In genomic region chr3:52086939-52087675, GRCh38 we compare ENCODE assay signal across 10 cellular contexts. TPM values are rescaled to one million over a fixed set of nuclear protein-coding genes. Genes with fewer than 3 reads are reported as not detected.
A peak's percentile ranks its signal among the peaks of the same experiment; 100 is the strongest.
DNase-seq lines count a peak whose midpoint lies in the region; ATAC-seq and TF ChIP-seq lines count a peak whose summit lies in the region.
"Had no signal": no experiment of that assay in that cellular context is flagged by ENCODE, and none has a peak within 500 bp of the region (broad histone marks: within the 10 kb centered on the region; RNA-seq: fewer than 3 reads in every experiment).

No MANE protein-coding gene starts in this region.

- no peaks in the 10 kb centered on the region for H3K36me3 ChIP-seq in CD4-positive, alpha-beta memory T cell (ENCODE audit: insufficient read depth, low read length)
- no peaks in the 10 kb centered on the region; the same call in 1 of the 2 replicates for H3K36me3 ChIP-seq in PC-3 (ENCODE audit: low read depth, low read length)

- H3K9ac ChIP-seq in PC-3 (ENCODE audit: low read length): no peak overlapping the region

- CTCF ChIA-PET in CD4-positive, alpha-beta memory T cell (lab: Charles Lee; ENCODE audit: partially characterized antibody): no interaction called here
- CTCF ChIA-PET in PC-3 (lab: Charles Lee): no interaction called here

- no peaks in the 10 kb centered on the region for H3K27me3 Mint-ChIP-seq in CD4-positive, alpha-beta memory T cell
- no peaks in the 10 kb centered on the region for H3K27me3 Mint-ChIP-seq in activated naive CD8-positive, alpha-beta T cell treated with anti-CD3 and anti-CD28 coated beads, Interleukin-2, amount 10 ng/mL, durations not matched to agents 7 days and 5 days
- H3K27me3 Mint-ChIP-seq in naive B cell: no peaks in the 10 kb centered on the region

- BruUV-seq in PC-3 (replicated peaks; lab: Mats Ljungman, UMichigan): no TSS peak

- H3K9me2 ChIP-seq in PC-3 (replicated peaks; ENCODE audit: low read length): no peaks in the 10 kb centered on the region

- H3K36me3 Mint-ChIP-seq in CD4-positive, alpha-beta memory T cell: no peaks in the 10 kb centered on the region
- H3K36me3 Mint-ChIP-seq in activated naive CD8-positive, alpha-beta T cell treated with anti-CD3 and anti-CD28 coated beads, Interleukin-2, amount 10 ng/mL, durations not matched to agents 7 days and 5 days: peaks cover 2% of the 10 kb centered on the region
- H3K36me3 Mint-ChIP-seq in naive B cell: no peaks in the 10 kb centered on the region

- peaks cover 12% of the 10 kb centered on the region for H3K4me1 ChIP-seq in CD4-positive, alpha-beta memory T cell (ENCODE audit: insufficient read depth, low read length)
- H3K4me1 ChIP-seq in PC-3 (ENCODE audit: insufficient read depth, low read length): peaks cover 16% of the 10 kb centered on the region

- H3K4me1 Mint-ChIP-seq in CD4-positive, alpha-beta memory T cell: peaks cover 7 to 28% (median 14%) of the 10 kb centered on the region in 4 donors
- peaks cover 30% of the 10 kb centered on the region for H3K4me1 Mint-ChIP-seq in activated naive CD8-positive, alpha-beta T cell treated with anti-CD3 and anti-CD28 coated beads, Interleukin-2, amount 10 ng/mL, durations not matched to agents 7 days and 5 days
- peaks cover 9 to 13% (median 12%) of the 10 kb centered on the region in 3 donors for H3K4me1 Mint-ChIP-seq in naive B cell

- H3K27me3 ChIP-seq in CD4-positive, alpha-beta memory T cell (ENCODE audit: insufficient read depth, low read length): no peaks in the 10 kb centered on the region
- no peaks in the 10 kb centered on the region for H3K27me3 ChIP-seq in PC-3 (ENCODE audit: low read length)

- POLR2A ChIA-PET in CD4-positive, alpha-beta memory T cell (lab: Charles Lee; ENCODE audit: partially characterized antibody): interaction anchor here (1.5 kb wide), 1 partner anchor 30 kb away, joined by 3 read pairs; the partner anchor contains the start of gene DUSP7
- POLR2A ChIA-PET in activated naive CD8-positive, alpha-beta T cell treated with anti-CD3 and anti-CD28 coated beads, Interleukin-2, amount 10 ng/mL, durations not matched to agents 7 days and 5 days (lab: Charles Lee): interaction anchor here (0.9 to 1.6 kb wide), 4 partner anchors 10 to 86 kb away, joined by 4 to 5 read pairs (median 4); partner anchors contain the start of gene POC1A
- POLR2A ChIA-PET in PC-3 (lab: Charles Lee; ENCODE audit: unreplicated experiment): interaction anchor here (0.7 kb wide), 1 partner anchor 14 kb away, joined by 5 read pairs; no protein-coding TSS in a partner anchor

- no peaks in the 10 kb centered on the region for H3K79me2 ChIP-seq in PC-3 (ENCODE audit: low read length)

- intact Hi-C loops in CD4-positive, alpha-beta memory T cell (cut with micrococcal nuclease): no loop called here
- intact Hi-C loops in PC-3 (cut with micrococcal nuclease): no loop called here

- no peaks in the 10 kb centered on the region for H3F3A ChIP-seq in PC-3 (ENCODE audit: low read length, unreplicated experiment)

- TF ChIP-seq CTCF in PC-3 (conservative IDR thresholded peaks at IDR 0.05; ENCODE audit: low read depth, low read length): no peak

- no peak overlapping the region for H3K4me3 ChIP-seq in CD4-positive, alpha-beta memory T cell (ENCODE audit: low read length in 2 of 2)
- H3K4me3 ChIP-seq in PC-3 (ENCODE audit: low read length): no peak overlapping the region

- no peak overlapping the region for H3K4me2 ChIP-seq in PC-3 (ENCODE audit: low read length)

- H3K4me3 Mint-ChIP-seq in CD4-positive, alpha-beta memory T cell: peak overlapping the region in 1 of 8 donors; percentile 17
- peak overlapping the region; percentile 31 for H3K4me3 Mint-ChIP-seq in activated naive CD8-positive, alpha-beta T cell treated with anti-CD3 and anti-CD28 coated beads, Interleukin-2, amount 10 ng/mL, durations not matched to agents 7 days and 5 days
- H3K4me3 Mint-ChIP-seq in naive B cell: no peak overlapping the region

- no peak for DNase-seq in CD4-positive, alpha-beta memory T cell
- no peak for DNase-seq in activated naive CD8-positive, alpha-beta T cell treated with anti-CD3 and anti-CD28 coated beads, Interleukin-2, amount 10 ng/mL, durations not matched to agents 7 days and 5 days
- DNase-seq in naive B cell (no peak), medulla oblongata (ENCODE audit: extremely low spot score) (no peak), PC-3 (no peak)
- DNase-seq in stimulated activated CD4-positive, alpha-beta T cell treated with anti-CD3 and anti-CD28 coated beads, Interleukin-2, amount 100 ng/mL, for 24 hours: no peak
- DNase-seq: activated CD4-positive, CD25-positive, alpha-beta regulatory T cell treated with anti-CD3 and anti-CD28 coated beads, Interleukin-2, amount 50 U/mL, for 72 hours; NCI-H524 had no signal

- H2AFZ ChIP-seq in PC-3 (ENCODE audit: low read length): no peak overlapping the region

- H3K27ac ChIP-seq in CD4-positive, alpha-beta memory T cell (ENCODE audit: low read depth, low read length): no peak overlapping the region
- H3K27ac ChIP-seq in PC-3 (ENCODE audit: low read length): no peak overlapping the region

- peak; percentile 39 for ATAC-seq in HG03432 (IDR thresholded peaks at IDR 0.05; ENCODE audit: unreplicated experiment)
- ATAC-seq in activated naive CD8-positive, alpha-beta T cell treated with anti-CD3 and anti-CD28 coated beads, Interleukin-2, amount 10 ng/mL, durations not matched to agents 7 days and 5 days (ENCODE audit: low read depth): peak; percentile 31
- ATAC-seq in naive B cell (ENCODE audit: low read depth in 2 of 2): no peak
- ATAC-seq in PC-3: no peak
- ATAC-seq in GM18517 (IDR thresholded peaks at IDR 0.05; ENCODE audit: unreplicated experiment): no peak

- no peaks in the 10 kb centered on the region for H3K9me3 Mint-ChIP-seq in CD4-positive, alpha-beta memory T cell
- H3K9me3 Mint-ChIP-seq in activated naive CD8-positive, alpha-beta T cell treated with anti-CD3 and anti-CD28 coated beads, Interleukin-2, amount 10 ng/mL, durations not matched to agents 7 days and 5 days: no peaks in the 10 kb centered on the region
- no peaks in the 10 kb centered on the region for H3K9me3 Mint-ChIP-seq in naive B cell

- peak overlapping the region in 5 of 7 donors; percentile 11 to 66 (median 53) for H3K27ac Mint-ChIP-seq in CD4-positive, alpha-beta memory T cell
- H3K27ac Mint-ChIP-seq in activated naive CD8-positive, alpha-beta T cell treated with anti-CD3 and anti-CD28 coated beads, Interleukin-2, amount 10 ng/mL, durations not matched to agents 7 days and 5 days: peak overlapping the region; percentile 73
- peak overlapping the region in 5 of 6 donors; percentile 38 to 70 (median 59) for H3K27ac Mint-ChIP-seq in naive B cell

- H4K20me1 ChIP-seq in PC-3 (ENCODE audit: low read length): no peaks in the 10 kb centered on the region

- H3K9me3 ChIP-seq in CD4-positive, alpha-beta memory T cell (ENCODE audit: control insufficient read depth in 1 of 2, low read length in 2 of 2): no peaks in the 10 kb centered on the region
- H3K9me3 ChIP-seq in PC-3 (ENCODE audit: low read length): no peaks in the 10 kb centered on the region

RNA-seq across cellular contexts. Expression of gene DUSP7, which starts 30.7 kb away (rescaled TPM):
- 10 to 100 TPM; 43.6 to 44.7 TPM for total RNA-seq in CD4-positive, alpha-beta memory T cell
- polyA plus RNA-seq in CD4-positive, alpha-beta memory T cell: 10 to 100 TPM in 1 of 2 donors, 1 to 10 TPM in 1; 2.8 to 10.2 TPM
- 10 to 100 TPM; 30.9 to 31.3 TPM for total RNA-seq in activated naive CD8-positive, alpha-beta T cell treated with anti-CD3 and anti-CD28 coated beads, Interleukin-2, amount 10 ng/mL, durations not matched to agents 7 days and 5 days
- under 1 TPM in 5 of 6 donors, not detected in 1; 0.11 to 0.82 (median 0.62) TPM for polyA plus RNA-seq in naive B cell (ENCODE audit: low read depth in 6 of 6)
- 40.9 and 51.1 TPM in 2 replicates for total RNA-seq in PC-3 (2014; rRNA removed)

Comparison
In these comparisons a context has a peak if more than half of its experiments do, and no peak if none do; other contexts are left out.
1. ATAC-seq: peak in HG03432 (single experiment) and activated naive CD8-positive, alpha-beta T cell treated with anti-CD3 and anti-CD28 coated beads, Interleukin-2, amount 10 ng/mL, durations not matched to agents 7 days and 5 days (single experiment); none in naive B cell (0 of 2), PC-3 (single experiment) and GM18517 (single experiment).
2. Peak in every context shown above with its lines, with median percentiles within 50 percentile points of each other: H3K27ac Mint-ChIP-seq.